In the genomic region with DNA sequence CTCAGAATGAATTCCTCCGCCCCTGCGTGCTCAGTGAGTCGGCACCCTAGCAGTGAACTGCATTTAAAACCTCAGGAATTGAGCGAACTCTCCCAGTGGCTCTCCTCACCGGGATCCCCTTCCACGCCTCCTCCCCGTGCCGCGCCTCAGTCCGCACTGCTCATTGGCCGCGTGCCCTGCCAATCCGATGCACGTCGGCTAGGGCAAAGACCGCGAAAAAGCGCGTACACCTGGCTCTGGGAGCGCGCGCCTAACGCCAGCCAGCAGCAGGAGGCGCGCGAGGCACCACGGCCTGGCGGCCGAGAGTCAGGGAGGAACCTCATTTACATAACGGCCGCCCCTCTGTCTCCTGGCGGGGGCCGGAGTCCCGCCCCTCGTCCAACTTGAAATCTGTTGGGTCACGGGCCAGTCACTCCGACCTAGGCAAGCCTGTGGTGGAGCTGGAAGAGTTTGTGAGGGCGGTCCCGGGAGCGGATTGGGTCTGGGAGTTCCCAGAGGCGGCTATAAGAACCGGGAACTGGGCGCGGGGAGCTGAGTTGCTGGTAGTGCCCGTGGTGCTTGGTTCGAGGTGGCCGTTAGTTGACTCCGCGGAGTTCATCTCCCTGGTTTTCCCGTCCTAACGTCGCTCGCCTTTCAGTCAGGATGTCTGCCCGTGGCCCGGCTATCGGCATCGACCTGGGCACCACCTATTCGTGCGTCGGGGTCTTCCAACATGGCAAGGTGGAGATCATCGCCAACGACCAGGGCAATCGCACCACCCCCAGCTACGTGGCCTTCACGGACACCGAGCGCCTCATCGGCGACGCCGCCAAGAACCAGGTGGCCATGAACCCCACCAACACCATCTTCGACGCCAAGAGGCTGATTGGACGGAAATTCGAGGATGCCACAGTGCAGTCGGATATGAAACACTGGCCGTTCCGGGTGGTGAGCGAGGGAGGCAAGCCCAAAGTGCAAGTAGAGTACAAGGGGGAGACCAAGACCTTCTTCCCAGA, we compare ENCODE assay signal across 8 cellular contexts. TPM values are rescaled to one million over a fixed set of nuclear protein-coding genes. Genes with fewer than 3 reads are reported as not detected.
DNase-seq lines count a peak whose midpoint lies in the region; ATAC-seq and TF ChIP-seq lines count a peak whose summit lies in the region.

A gene (plus strand): TSS at position 534 of the 995 bp plus-strand sequence. CDS start 109 bp downstream, at position 643.

- H3K27ac ChIP-seq in CD4-positive, CD25-positive, alpha-beta regulatory T cell (ENCODE audit: insufficient read depth, low read length, poor library complexity, severe bottlenecking): no peak within 1 kb of the TSS
- H3K27ac ChIP-seq in esophagus squamous epithelium (peak within 1 kb of the TSS; percentile 87 to 96 (median 96)), muscle layer of duodenum (ENCODE audit: low read length) (peak within 1 kb of the TSS; percentile 60)

- H3K27me3 Mint-ChIP-seq in CD4-positive, CD25-positive, alpha-beta regulatory T cell: peaks cover 39% of the 10 kb centered on the region
- H3K27me3 Mint-ChIP-seq in activated T-cell treated with anti-CD3 and anti-CD28 coated beads, Interleukin-2, amount 50 U/mL, for 72 hours (ENCODE audit: low read depth): peaks cover 58% of the 10 kb centered on the region

- peaks cover 3% of the 10 kb centered on the region for H3K36me3 Mint-ChIP-seq in CD4-positive, CD25-positive, alpha-beta regulatory T cell
- H3K36me3 Mint-ChIP-seq in activated T-cell treated with anti-CD3 and anti-CD28 coated beads, Interleukin-2, amount 50 U/mL, for 72 hours (ENCODE audit: insufficient read depth in 2 of 2): peaks cover 12 to 16% of the 10 kb centered on the region in 2 donors

- ATAC-seq in CD4-positive, CD25-positive, alpha-beta regulatory T cell (ENCODE audit: low read depth in 2 of 2): peak; percentile 91
- ATAC-seq in GM19467 (IDR thresholded peaks at IDR 0.05; ENCODE audit: unreplicated experiment): peak; percentile 95
- peak; percentile 94 to 95 for ATAC-seq in activated T-cell treated with anti-CD3 and anti-CD28 coated beads, Interleukin-2, amount 50 U/mL, for 72 hours (replicated peaks in 1 of 2)

- H3K36me3 ChIP-seq in CD4-positive, CD25-positive, alpha-beta regulatory T cell (ENCODE audit: control insufficient read depth, insufficient read depth, low read length): no peaks in the 10 kb centered on the region
- H3K36me3 ChIP-seq in esophagus squamous epithelium (no peaks in the 10 kb centered on the region), muscle layer of duodenum (ENCODE audit: control insufficient read depth in 1 of 2, insufficient read depth in 2 of 2, low read length in 2 of 2) (no peaks in the 10 kb centered on the region)

- H3K4me1 Mint-ChIP-seq in CD4-positive, CD25-positive, alpha-beta regulatory T cell: peaks cover 12 to 44% (median 23%) of the 10 kb centered on the region in 4 donors
- H3K4me1 Mint-ChIP-seq in activated T-cell treated with anti-CD3 and anti-CD28 coated beads, Interleukin-2, amount 50 U/mL, for 72 hours (ENCODE audit: low read depth): peaks cover 37% of the 10 kb centered on the region

- peak within 1 kb of the TSS; percentile 82 for H3K4me3 ChIP-seq in CD4-positive, CD25-positive, alpha-beta regulatory T cell (ENCODE audit: low read depth, low read length)
- peak within 1 kb of the TSS; percentile 38 to 77 (median 66) for H3K4me3 ChIP-seq in esophagus squamous epithelium
- H3K4me3 ChIP-seq in muscle layer of duodenum (ENCODE audit: low read depth in 1 of 2, low read length in 2 of 2): peak within 1 kb of the TSS; percentile 65 to 79

- intact Hi-C loops in esophagus squamous epithelium (cut with DNase I): no loop called here

- H3K9me3 ChIP-seq in CD4-positive, CD25-positive, alpha-beta regulatory T cell (ENCODE audit: control insufficient read depth in 2 of 2, low read length in 2 of 2): peaks cover 0 to 5% of the 10 kb centered on the region in 2 experiments
- no peaks in the 10 kb centered on the region for H3K9me3 ChIP-seq in esophagus squamous epithelium
- no peaks in the 10 kb centered on the region for H3K9me3 ChIP-seq in muscle layer of duodenum (ENCODE audit: control insufficient read depth in 1 of 2, low read length in 2 of 2)

- peaks cover 0 to 2% (median 0%) of the 10 kb centered on the region in 7 donors for H3K9me3 Mint-ChIP-seq in CD4-positive, CD25-positive, alpha-beta regulatory T cell
- H3K9me3 Mint-ChIP-seq in activated T-cell treated with anti-CD3 and anti-CD28 coated beads, Interleukin-2, amount 50 U/mL, for 72 hours: peaks cover 2 to 3% of the 10 kb centered on the region in 2 donors

- H3K4me3 Mint-ChIP-seq in CD4-positive, CD25-positive, alpha-beta regulatory T cell: peak within 1 kb of the TSS; percentile 89 to 100 (median 98)
- peak within 1 kb of the TSS; percentile 83 to 97 for H3K4me3 Mint-ChIP-seq in activated T-cell treated with anti-CD3 and anti-CD28 coated beads, Interleukin-2, amount 50 U/mL, for 72 hours

- TF ChIP-seq POLR2A in esophagus squamous epithelium (IDR thresholded peaks at IDR 0.05): peak in 3 of 4 donors; percentile 73 to 98 (median 93)

- DNase-seq in CD4-positive, CD25-positive, alpha-beta regulatory T cell: peak; percentile 87 to 98 (median 90)
- DNase-seq in HS-5 (ENCODE audit: low read depth) (peak; percentile 86), OCI-M1 (lab: John Stamatoyannopoulos, UW) (peak; percentile 98), esophagus squamous epithelium (lab: John Stamatoyannopoulos, UW) (peak; percentile 92)
- DNase-seq in activated T-cell treated with anti-CD3 and anti-CD28 coated beads, Interleukin-2, amount 50 U/mL, for 72 hours: peak; percentile 96 to 97
- peak; percentile 85 to 91 for DNase-seq in stimulated activated CD8-positive, alpha-beta memory T cell treated with anti-CD3 and anti-CD28 coated beads, Interleukin-7, amount 100 ng/mL, for 4 hours (ENCODE audit: low read depth in 2 of 2)

- H3K27ac Mint-ChIP-seq in CD4-positive, CD25-positive, alpha-beta regulatory T cell: peak within 1 kb of the TSS; percentile 79 to 99 (median 95)
- H3K27ac Mint-ChIP-seq in activated T-cell treated with anti-CD3 and anti-CD28 coated beads, Interleukin-2, amount 50 U/mL, for 72 hours: peak within 1 kb of the TSS; percentile 71

- 3 to 11% methylated on average over 14 to 21 of the region's 79 CpGs for WGBS in esophagus squamous epithelium, 2 donors

- TF ChIP-seq CTCF in esophagus squamous epithelium (IDR thresholded peaks at IDR 0.05): peak; percentile 69 to 97 (median 90)

- H3K4me1 ChIP-seq in CD4-positive, CD25-positive, alpha-beta regulatory T cell (ENCODE audit: control insufficient read depth, insufficient read depth, low read length, poor library complexity, severe bottlenecking): peaks cover 33% of the 10 kb centered on the region
- H3K4me1 ChIP-seq in esophagus squamous epithelium (peaks cover 0 to 54% (median 5%) of the 10 kb centered on the region in 3 donors), muscle layer of duodenum (ENCODE audit: control insufficient read depth in 1 of 2, insufficient read depth in 2 of 2, low read length in 2 of 2) (peaks cover 0 to 11% of the 10 kb centered on the region in 2 donors)

- no peaks in the 10 kb centered on the region for H3K27me3 ChIP-seq in CD4-positive, CD25-positive, alpha-beta regulatory T cell (ENCODE audit: control insufficient read depth, insufficient read depth, low read length)
- no peaks in the 10 kb centered on the region for H3K27me3 ChIP-seq in esophagus squamous epithelium
- peaks cover 13% of the 10 kb centered on the region for H3K27me3 ChIP-seq in muscle layer of duodenum (ENCODE audit: low read depth, low read length)

RNA-seq across cellular contexts. Expression of the gene that starts here (rescaled TPM):
- 2.6 TPM for total RNA-seq in CD4-positive, CD25-positive, alpha-beta regulatory T cell
- under 1 TPM; 0.48 to 0.90 (median 0.57) TPM for polyA plus RNA-seq in CD4-positive, CD25-positive, alpha-beta regulatory T cell
- total RNA-seq in activated T-cell treated with anti-CD3 and anti-CD28 coated beads, Interleukin-2, amount 50 U/mL, for 72 hours: 1 to 10 TPM; 5.5 to 7.7 TPM
- 100 to 1,000 TPM in 2 of 4 donors, 10 to 100 TPM in 2; 18.9 to 130 (median 74.5) TPM for total RNA-seq in esophagus squamous epithelium
